ENCODE assay signal across 24 cellular contexts in genomic region chr14:65798216-65798615, GRCh38.
A peak's percentile ranks its signal among the peaks of the same experiment; 100 is the strongest.
DNase-seq lines count a peak whose midpoint lies in the region; ATAC-seq, FAIRE-seq and TF ChIP-seq lines count a peak whose summit lies in the region.
"Had no signal": no experiment of that assay in that cellular context is flagged by ENCODE, and none has a peak within 500 bp of the region (broad histone marks: within the 10 kb centered on the region; RNA-seq: fewer than 3 reads in every experiment).

No MANE protein-coding gene starts in this region.

- no peak for TF ChIP-seq RAD21 in HepG2 (CRISPR knock-in tag; IDR thresholded peaks at IDR 0.05)

- intact Hi-C loops in HepG2 (cut with micrococcal nuclease; ENCODE audit: unreplicated experiment) = no loop called here
- intact Hi-C loops in right lobe of liver (cut with DNase I) = no loop called here
- intact Hi-C loops in colonic mucosa (cut with DNase I) = no loop called here

- H3K4me3 Mint-ChIP-seq in endothelial cell (ENCODE audit: unreplicated experiment) (no peak overlapping the region), neural progenitor cell (peak overlapping the region; percentile 33)
- no peak overlapping the region for H3K4me3 Mint-ChIP-seq in naive thymus-derived CD8-positive, alpha-beta T cell
- H3K4me3 Mint-ChIP-seq: B cell; CD4-positive, alpha-beta T cell; CD8-positive, alpha-beta T cell had no signal

- FAIRE-seq in HepG2 (lab: Jason Lieb, UNC) = no peak
- FAIRE-seq: A549, D721Med, GM12878, GM12892, GM18507 had no signal

- DNase-seq in HepG2 (ENCODE audit: low spot score) (no peak), right lobe of liver (no peak), cerebellar cortex (ENCODE audit: low spot score) (peak; percentile 44), endothelial cell (ENCODE audit: low spot score) (no peak), neural progenitor cell (ENCODE audit: low spot score) (no peak), NCI-H82 (lab: John Stamatoyannopoulos, UW) (no peak), colonic mucosa (no peak)
- no peak for DNase-seq in naive thymus-derived CD8-positive, alpha-beta T cell
- DNase-seq: AML-193; Caco-2; Calu3; CD4-positive, alpha-beta T cell; CD8-positive, alpha-beta T cell; DMS79 treated with DMSO at 0.1 percent for 48 hours; GDM1 had no signal

- no peak overlapping the region for H2AFZ ChIP-seq in HepG2 (ENCODE audit: low read length)
- H2AFZ ChIP-seq in neural progenitor cell (replicated peaks) = no peak overlapping the region

- peaks cover 2% of the 10 kb centered on the region for H3K27me3 Mint-ChIP-seq in endothelial cell (ENCODE audit: unreplicated experiment)
- no peaks in the 10 kb centered on the region for H3K27me3 Mint-ChIP-seq in neural progenitor cell (ENCODE audit: insufficient read depth, low read depth)
- no peaks in the 10 kb centered on the region for H3K27me3 Mint-ChIP-seq in naive thymus-derived CD8-positive, alpha-beta T cell
- H3K27me3 Mint-ChIP-seq: CD4-positive, alpha-beta T cell had no signal

- H3K4me2 ChIP-seq in HepG2 (ENCODE audit: low read depth, low read length) (no peak overlapping the region), neural progenitor cell (no peak overlapping the region)
- H3K4me2 ChIP-seq: A549; BLaER1 treated with 17β-estradiol and CSF1 and Interleukin-3, amounts not matched to agents 10 nM and 100 nM had no signal

- no peaks in the 10 kb centered on the region for H3F3A ChIP-seq in neural progenitor cell (ENCODE audit: low read depth)

- POLR2A ChIA-PET in HepG2 (lab: Yijun Ruan, JAX) = no interaction called here
- POLR2A ChIA-PET in naive thymus-derived CD8-positive, alpha-beta T cell (lab: Charles Lee) = no interaction called here

- H3K4me1 ChIP-seq in HepG2 (ENCODE audit: insufficient read depth, low read length) (no peaks in the 10 kb centered on the region), right lobe of liver (no peaks in the 10 kb centered on the region), neural progenitor cell (no peaks in the 10 kb centered on the region), colonic mucosa (no peaks in the 10 kb centered on the region)
- H3K4me1 ChIP-seq: A549, Caco-2 had no signal

- in situ Hi-C loops in HepG2 (cut with HindIII; ENCODE audit: extremely low pct_ligation_motif_present, low pct_unique_long_range_greater_than_20kb) = no loop called here

- H4K20me1 ChIP-seq in HepG2 (ENCODE audit: insufficient read depth, low read length) (no peaks in the 10 kb centered on the region), neural progenitor cell (ENCODE audit: low read depth) (no peaks in the 10 kb centered on the region)
- H4K20me1 ChIP-seq: BLaER1 treated with 17β-estradiol and CSF1 and Interleukin-3, amounts not matched to agents 10 nM and 100 nM had no signal

- TF ChIP-seq POLR2A in HepG2 (IDR thresholded peaks at IDR 0.05; ENCODE audit: insufficient read depth in 1 of 2, low read depth in 2 of 2, low read length in 2 of 2) (no peak), right lobe of liver (IDR thresholded peaks at IDR 0.05) (no peak)

- CTCF ChIA-PET in HepG2 (lab: Yijun Ruan, JAX; ENCODE audit: low intra/inter-chr PET ratio, low total read pairs) = no interaction called here

- H3K36me3 ChIP-seq in HepG2 (replicated peaks in 1 of 2; ENCODE audit: control insufficient read depth in 1 of 2, insufficient read depth in 2 of 2, low read length in 2 of 2) (no peaks in the 10 kb centered on the region), right lobe of liver (no peaks in the 10 kb centered on the region), neural progenitor cell (no peaks in the 10 kb centered on the region), colonic mucosa (no peaks in the 10 kb centered on the region)
- H3K36me3 ChIP-seq: BLaER1 treated with 17β-estradiol and CSF1 and Interleukin-3, amounts not matched to agents 10 nM and 100 nM had no signal

- H3K9me3 ChIP-seq in HepG2 (ENCODE audit: low read length) (no peaks in the 10 kb centered on the region), right lobe of liver (no peaks in the 10 kb centered on the region), neural progenitor cell (ENCODE audit: low read depth) (no peaks in the 10 kb centered on the region), colonic mucosa (no peaks in the 10 kb centered on the region)
- H3K9me3 ChIP-seq: A549, Caco-2 had no signal

- H3K9ac ChIP-seq in HepG2 (ENCODE audit: insufficient read depth, low read depth, low read length) (no peak overlapping the region), neural progenitor cell (no peak overlapping the region), colonic mucosa (ENCODE audit: low read depth in 2 of 2, low read length in 2 of 2) (no peak overlapping the region)
- H3K9ac ChIP-seq: BLaER1 treated with 17β-estradiol and CSF1 and Interleukin-3, amounts not matched to agents 10 nM and 100 nM had no signal

- TF ChIP-seq CTCF in HepG2 (CRISPR knock-in tag; IDR thresholded peaks at IDR 0.05) (no peak), right lobe of liver (IDR thresholded peaks at IDR 0.05) (no peak), endothelial cell (IDR thresholded peaks at IDR 0.05; ENCODE audit: unreplicated experiment) (no peak), neural progenitor cell (IDR thresholded peaks at IDR 0.05) (no peak), colonic mucosa (IDR thresholded peaks at IDR 0.05) (no peak)

- H3K4me1 Mint-ChIP-seq in endothelial cell (ENCODE audit: unreplicated experiment) (no peaks in the 10 kb centered on the region), neural progenitor cell (no peaks in the 10 kb centered on the region)
- H3K4me1 Mint-ChIP-seq in naive thymus-derived CD8-positive, alpha-beta T cell = peaks cover 0 to 4% (median 0%) of the 10 kb centered on the region in 4 donors
- H3K4me1 Mint-ChIP-seq: B cell had no signal

- H3K4me3 ChIP-seq in HepG2 (replicated peaks in 1 of 3; ENCODE audit: insufficient read depth in 1 of 3, low read depth in 2 of 3, low read length in 3 of 3) (no peak overlapping the region), right lobe of liver (no peak overlapping the region), neural progenitor cell (no peak overlapping the region), colonic mucosa (no peak overlapping the region)
- H3K4me3 ChIP-seq: A549; BLaER1 treated with 17β-estradiol and CSF1 and Interleukin-3, amounts not matched to agents 10 nM and 100 nM; GM12878 had no signal

- H3K27me3 ChIP-seq in HepG2 (ENCODE audit: control insufficient read depth in 1 of 2, insufficient read depth in 2 of 2, low read length in 2 of 2) = peaks cover 1 to 32% of the 10 kb centered on the region in 2 experiments
- no peaks in the 10 kb centered on the region for H3K27me3 ChIP-seq in right lobe of liver
- no peaks in the 10 kb centered on the region for H3K27me3 ChIP-seq in neural progenitor cell
- no peaks in the 10 kb centered on the region for H3K27me3 ChIP-seq in colonic mucosa

- WGBS in HepG2 (ENCODE audit: low lambda C conversion rate) = 26% methylated on average over 8 of the region's 8 CpGs
- WGBS in right lobe of liver (ENCODE audit: insufficient coverage, low coverage, low lambda C conversion rate, missing lambda C conversion rate) = 55% methylated on average over 6 of the region's 8 CpGs

- H3K36me3 Mint-ChIP-seq in endothelial cell (ENCODE audit: low read depth, unreplicated experiment) (no peaks in the 10 kb centered on the region), neural progenitor cell (no peaks in the 10 kb centered on the region)
- H3K36me3 Mint-ChIP-seq in naive thymus-derived CD8-positive, alpha-beta T cell = no peaks in the 10 kb centered on the region
- H3K36me3 Mint-ChIP-seq: CD8-positive, alpha-beta T cell had no signal

- H3K9me3 Mint-ChIP-seq in endothelial cell (ENCODE audit: unreplicated experiment) = no peaks in the 10 kb centered on the region
- H3K9me3 Mint-ChIP-seq in neural progenitor cell = no peaks in the 10 kb centered on the region
- no peaks in the 10 kb centered on the region for H3K9me3 Mint-ChIP-seq in naive thymus-derived CD8-positive, alpha-beta T cell
- H3K9me3 Mint-ChIP-seq: CD4-positive, alpha-beta T cell; CD8-positive, alpha-beta T cell had no signal

- no peak overlapping the region for H3K27ac ChIP-seq in HepG2 (ENCODE audit: extremely low read length, insufficient read depth, low read length)
- no peak overlapping the region for H3K27ac ChIP-seq in right lobe of liver
- no peak overlapping the region for H3K27ac ChIP-seq in neural progenitor cell
- no peak overlapping the region for H3K27ac ChIP-seq in colonic mucosa
- H3K27ac ChIP-seq: 22Rv1; A549; BLaER1 treated with 17β-estradiol and CSF1 and Interleukin-3, amounts not matched to agents 10 nM and 100 nM; C4-2B had no signal

- TF ChIP-seq EP300 in HepG2 (IDR thresholded peaks at IDR 0.05; ENCODE audit: low read depth in 2 of 2, low read length in 2 of 2) (no peak), HepG2 (CRISPR knock-in tag; IDR thresholded peaks at IDR 0.05; ENCODE audit: borderline replicate concordance) (no peak)

- BruUV-seq in HepG2 (replicated peaks; lab: Mats Ljungman, UMichigan) = no TSS peak

- H3K79me2 ChIP-seq in HepG2 (ENCODE audit: insufficient read depth, low read length) (no peaks in the 10 kb centered on the region), neural progenitor cell (ENCODE audit: low read depth) (no peaks in the 10 kb centered on the region)

- H3K27ac Mint-ChIP-seq in endothelial cell (ENCODE audit: unreplicated experiment) = peak overlapping the region; percentile 43
- H3K27ac Mint-ChIP-seq in neural progenitor cell = no peak overlapping the region
- peak overlapping the region in 4 of 10 donors; percentile 4 to 28 (median 26) for H3K27ac Mint-ChIP-seq in naive thymus-derived CD8-positive, alpha-beta T cell
- H3K27ac Mint-ChIP-seq: B cell; CD4-positive, alpha-beta T cell; CD8-positive, alpha-beta T cell had no signal

- ATAC-seq in HepG2 = no peak
- no peak for ATAC-seq in right lobe of liver
- no peak for ATAC-seq in naive thymus-derived CD8-positive, alpha-beta T cell
- ATAC-seq: A549; CD8-positive, alpha-beta T cell; GM12878 had no signal

TF ChIP-seq in HepG2, 621 proteins besides CTCF, POLR2A, EP300 and RAD21 (continues in another document):
- no peak for TF ChIP-seq SCMH1 (CRISPR knock-in tag; IDR thresholded peaks at IDR 0.05; ENCODE audit: borderline replicate concordance)
- peak; percentile 40 for TF ChIP-seq ATF7 (IDR thresholded peaks at IDR 0.05)
- no peak for TF ChIP-seq ATF7 (CRISPR knock-in tag; IDR thresholded peaks at IDR 0.05)
- no peak for TF ChIP-seq ZNF354B (CRISPR knock-in tag; IDR thresholded peaks at IDR 0.05)
- no peak for TF ChIP-seq MBNL3 (CRISPR knock-in tag; conservative IDR thresholded peaks at IDR 0.05)
- no peak for TF ChIP-seq IRX3 (CRISPR knock-in tag; IDR thresholded peaks at IDR 0.05; ENCODE audit: borderline replicate concordance, low read depth)
- no peak for TF ChIP-seq CBFB (CRISPR knock-in tag; IDR thresholded peaks at IDR 0.05)
